24 cellular contexts compared by ENCODE assay signal in the genomic region with DNA sequence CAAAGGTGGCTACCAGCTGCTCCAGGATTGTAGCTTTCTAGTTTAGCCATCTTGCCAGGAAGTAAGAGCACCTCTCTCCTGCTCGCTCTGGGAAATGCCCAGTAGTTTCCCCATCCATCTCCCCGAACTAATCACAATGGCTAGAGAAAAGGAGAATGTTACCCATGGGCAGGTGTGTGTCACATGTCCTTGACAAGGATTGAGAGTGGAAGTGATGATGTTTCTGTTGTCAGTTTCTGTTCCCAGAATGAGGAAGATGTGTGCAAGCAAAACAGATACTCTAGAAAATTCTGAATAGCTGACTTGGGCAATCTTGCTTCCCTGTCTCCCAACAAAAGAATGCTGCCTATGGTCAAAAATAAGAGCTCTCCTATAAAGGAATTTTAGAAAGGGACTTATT.
DNase-seq lines count a peak whose midpoint lies in the region; ATAC-seq and TF ChIP-seq lines count a peak whose summit lies in the region.
"Had no signal": no experiment of that assay in that cellular context is flagged by ENCODE, and none has a peak within 500 bp of the region (broad histone marks: within the 10 kb centered on the region; RNA-seq: fewer than 3 reads in every experiment).

No MANE protein-coding gene starts in this region.

- no peaks in the 10 kb centered on the region for H3K9me3 ChIP-seq in Caco-2
- H3K9me3 ChIP-seq: A549, mucosa of descending colon, SK-N-SH had no signal

- no peaks in the 10 kb centered on the region for H3K36me3 Mint-ChIP-seq in dendritic cell treated with granulocyte-macrophage colony-stimulating factor and Interleukin-4, amounts not matched to agents 40 ng/mL and 50 ng/mL, for 4 days (ENCODE audit: low read depth)
- no peaks in the 10 kb centered on the region for H3K36me3 Mint-ChIP-seq in Caco-2 (ENCODE audit: insufficient read depth, unreplicated experiment)
- no peaks in the 10 kb centered on the region for H3K36me3 Mint-ChIP-seq in activated T-helper 2 cell treated with anti-CD3 and anti-CD28 coated beads, Interferon-gamma antibody, Interleukin-2, Interleukin-4, amounts not matched to agents 10 μg/mL and 5 μg/mL and 100 μg/mL, durations not matched to agents 14 hours and 24 hours and 36 hours (ENCODE audit: low read depth)
- H3K36me3 Mint-ChIP-seq in T-helper 2 cell treated with Interferon-gamma antibody and Interleukin-4, amounts not matched to agents 5 μg/mL and 100 μg/mL, for 36 hours (ENCODE audit: low read depth), result no peaks in the 10 kb centered on the region

- no peak overlapping the region for H3K4me3 Mint-ChIP-seq in dendritic cell treated with granulocyte-macrophage colony-stimulating factor and Interleukin-4, amounts not matched to agents 40 ng/mL and 50 ng/mL, for 4 days
- H3K4me3 Mint-ChIP-seq in Caco-2 (ENCODE audit: unreplicated experiment), result no peak overlapping the region
- H3K4me3 Mint-ChIP-seq in activated T-helper 2 cell treated with anti-CD3 and anti-CD28 coated beads, Interferon-gamma antibody, Interleukin-2, Interleukin-4, amounts not matched to agents 10 μg/mL and 5 μg/mL and 100 μg/mL, durations not matched to agents 14 hours and 24 hours and 36 hours (ENCODE audit: low read depth), result no peak overlapping the region
- H3K4me3 Mint-ChIP-seq in T-helper 2 cell treated with Interferon-gamma antibody and Interleukin-4, amounts not matched to agents 5 μg/mL and 100 μg/mL, for 36 hours, result no peak overlapping the region
- H3K4me3 Mint-ChIP-seq: neural crest cell had no signal

- peak overlapping the region; percentile 85 for H3K27ac Mint-ChIP-seq in dendritic cell treated with granulocyte-macrophage colony-stimulating factor and Interleukin-4, amounts not matched to agents 40 ng/mL and 50 ng/mL, for 4 days
- H3K27ac Mint-ChIP-seq in Caco-2 (ENCODE audit: unreplicated experiment), result no peak overlapping the region
- no peak overlapping the region for H3K27ac Mint-ChIP-seq in activated T-helper 2 cell treated with anti-CD3 and anti-CD28 coated beads, Interferon-gamma antibody, Interleukin-2, Interleukin-4, amounts not matched to agents 10 μg/mL and 5 μg/mL and 100 μg/mL, durations not matched to agents 14 hours and 24 hours and 36 hours
- H3K27ac Mint-ChIP-seq in T-helper 2 cell treated with Interferon-gamma antibody and Interleukin-4, amounts not matched to agents 5 μg/mL and 100 μg/mL, for 36 hours, result no peak overlapping the region

- H3K27me3 ChIP-seq in Caco-2 (replicated peaks; ENCODE audit: control insufficient read depth, insufficient read depth, low read length), result no peaks in the 10 kb centered on the region; the same call in 1 of the 2 replicates
- H3K27me3 ChIP-seq: BLaER1 had no signal

- DNase-seq in Ammon's horn (ENCODE audit: low spot score) (peak; percentile 40), Caco-2 (no peak)
- no peak for DNase-seq in activated T-helper 2 cell treated with anti-CD3 and anti-CD28 coated beads, Interferon-gamma antibody, Interleukin-2, Interleukin-4, amounts not matched to agents 10 μg/mL and 5 μg/mL and 100 μg/mL, durations not matched to agents 14 hours and 24 hours and 36 hours (ENCODE audit: low spot score)
- no peak for DNase-seq in T-helper 2 cell treated with Interferon-gamma antibody and Interleukin-4, amounts not matched to agents 5 μg/mL and 100 μg/mL, for 36 hours (ENCODE audit: low spot score)
- DNase-seq: activated CD4-positive, alpha-beta T cell treated with anti-CD3 and anti-CD28 coated beads, Interleukin-2, amount 50 U/mL, for 48 hours; activated CD8-positive, alpha-beta memory T cell treated with anti-CD3 and anti-CD28 coated beads, Interleukin-2, amount 50 U/mL, for 48 hours; effector CD8-positive, alpha-beta T cell; EL; erythroblast; foreskin fibroblast; hippocampal formation; Karpas-422; mucosa of descending colon; NCI-H1092 treated with DMSO at 0.1 percent for 48 hours; NCI-H2081 treated with DMSO at 0.1 percent for 48 hours; RPMI8226; SK-N-SH had no signal

- POLR2A ChIA-PET in Caco-2 (lab: Charles Lee), result no interaction called here

- H3K9me3 Mint-ChIP-seq in dendritic cell treated with granulocyte-macrophage colony-stimulating factor and Interleukin-4, amounts not matched to agents 40 ng/mL and 50 ng/mL, for 4 days, result peaks cover 26% of the 10 kb centered on the region
- no peaks in the 10 kb centered on the region for H3K9me3 Mint-ChIP-seq in Caco-2 (ENCODE audit: unreplicated experiment)
- no peaks in the 10 kb centered on the region for H3K9me3 Mint-ChIP-seq in activated T-helper 2 cell treated with anti-CD3 and anti-CD28 coated beads, Interferon-gamma antibody, Interleukin-2, Interleukin-4, amounts not matched to agents 10 μg/mL and 5 μg/mL and 100 μg/mL, durations not matched to agents 14 hours and 24 hours and 36 hours
- no peaks in the 10 kb centered on the region for H3K9me3 Mint-ChIP-seq in T-helper 2 cell treated with Interferon-gamma antibody and Interleukin-4, amounts not matched to agents 5 μg/mL and 100 μg/mL, for 36 hours

- no peak for TF ChIP-seq CTCF in Caco-2 (IDR thresholded peaks at IDR 0.05; ENCODE audit: insufficient read depth in 1 of 2, low read depth in 1 of 2, low read length in 1 of 2, severe bottlenecking in 1 of 2, unreplicated experiment in 1 of 2)

- CTCF ChIA-PET in Caco-2 (lab: Charles Lee), result no interaction called here

- H3K4me1 Mint-ChIP-seq in dendritic cell treated with granulocyte-macrophage colony-stimulating factor and Interleukin-4, amounts not matched to agents 40 ng/mL and 50 ng/mL, for 4 days (ENCODE audit: low read depth), result peaks cover 6% of the 10 kb centered on the region
- no peaks in the 10 kb centered on the region for H3K4me1 Mint-ChIP-seq in Caco-2 (ENCODE audit: low read depth, unreplicated experiment)
- no peaks in the 10 kb centered on the region for H3K4me1 Mint-ChIP-seq in activated T-helper 2 cell treated with anti-CD3 and anti-CD28 coated beads, Interferon-gamma antibody, Interleukin-2, Interleukin-4, amounts not matched to agents 10 μg/mL and 5 μg/mL and 100 μg/mL, durations not matched to agents 14 hours and 24 hours and 36 hours (ENCODE audit: low read depth)
- H3K4me1 Mint-ChIP-seq in T-helper 2 cell treated with Interferon-gamma antibody and Interleukin-4, amounts not matched to agents 5 μg/mL and 100 μg/mL, for 36 hours (ENCODE audit: low read depth), result no peaks in the 10 kb centered on the region
- H3K4me1 Mint-ChIP-seq: neural crest cell had no signal

- intact Hi-C loops in dendritic cell treated with granulocyte-macrophage colony-stimulating factor and Interleukin-4, amounts not matched to agents 40 ng/mL and 50 ng/mL, for 4 days (cut with micrococcal nuclease), result no loop called here
- intact Hi-C loops in Caco-2 (cut with micrococcal nuclease; ENCODE audit: unreplicated experiment), result no loop called here
- intact Hi-C loops in activated T-helper 2 cell treated with anti-CD3 and anti-CD28 coated beads, Interferon-gamma antibody, Interleukin-2, Interleukin-4, amounts not matched to agents 10 μg/mL and 5 μg/mL and 100 μg/mL, durations not matched to agents 14 hours and 24 hours and 36 hours (cut with micrococcal nuclease), result no loop called here

- peaks cover 1% of the 10 kb centered on the region for H3K27me3 Mint-ChIP-seq in dendritic cell treated with granulocyte-macrophage colony-stimulating factor and Interleukin-4, amounts not matched to agents 40 ng/mL and 50 ng/mL, for 4 days
- peaks cover 7% of the 10 kb centered on the region for H3K27me3 Mint-ChIP-seq in Caco-2 (ENCODE audit: insufficient read depth, unreplicated experiment)
- peaks cover 2% of the 10 kb centered on the region for H3K27me3 Mint-ChIP-seq in activated T-helper 2 cell treated with anti-CD3 and anti-CD28 coated beads, Interferon-gamma antibody, Interleukin-2, Interleukin-4, amounts not matched to agents 10 μg/mL and 5 μg/mL and 100 μg/mL, durations not matched to agents 14 hours and 24 hours and 36 hours (ENCODE audit: low read depth)
- H3K27me3 Mint-ChIP-seq in T-helper 2 cell treated with Interferon-gamma antibody and Interleukin-4, amounts not matched to agents 5 μg/mL and 100 μg/mL, for 36 hours (ENCODE audit: low read depth), result no peaks in the 10 kb centered on the region

- BruUV-seq in Caco-2 (replicated peaks; lab: Mats Ljungman, UMichigan), result no TSS peak

- H3K4me1 ChIP-seq in Caco-2, result no peaks in the 10 kb centered on the region
- H3K4me1 ChIP-seq: A549 had no signal

- ATAC-seq in GM18870 (IDR thresholded peaks at IDR 0.05; ENCODE audit: unreplicated experiment) (peak; percentile 63), HG02885 (IDR thresholded peaks at IDR 0.05; ENCODE audit: poor library complexity, unreplicated experiment) (peak; percentile 50), HG02759 (IDR thresholded peaks at IDR 0.05; ENCODE audit: unreplicated experiment) (no peak)
- ATAC-seq: A549, mucosa of descending colon had no signal

- H3K4me3 ChIP-seq in Caco-2 (ENCODE audit: low read depth, low read length), result no peak overlapping the region
- H3K4me3 ChIP-seq: A549, BLaER1, mucosa of descending colon had no signal

- H3K36me3 ChIP-seq in Caco-2 (ENCODE audit: control insufficient read depth, insufficient read depth, low read length), result no peaks in the 10 kb centered on the region
